Comparison of ENCODE assay signal across 8 cellular contexts in genomic region chr3:149120051-149120972, GRCh38. TPM values are rescaled to one million over a fixed set of nuclear protein-coding genes. Genes with fewer than 3 reads are reported as not detected.
DNase-seq lines count a peak whose midpoint lies in the region; ATAC-seq, FAIRE-seq and TF ChIP-seq lines count a peak whose summit lies in the region.

No MANE protein-coding gene starts in this region.

- ATAC-seq in activated CD8-positive, alpha-beta memory T cell treated with anti-CD3 and anti-CD28 coated beads, Interleukin-2, amount 10 ng/mL, durations not matched to agents 7 days and 5 days: peak; percentile 83
- ATAC-seq in HG02623 (IDR thresholded peaks at IDR 0.05; ENCODE audit: unreplicated experiment) (peak; percentile 57), foreskin keratinocyte (peak; percentile 74)

- POLR2A ChIA-PET in activated CD4-positive, alpha-beta memory T cell treated with anti-CD3 and anti-CD28 coated beads for 36 hours (lab: Charles Lee): no interaction called here

- H3K27ac Mint-ChIP-seq in activated CD8-positive, alpha-beta memory T cell treated with anti-CD3 and anti-CD28 coated beads, Interleukin-2, amount 10 ng/mL, durations not matched to agents 7 days and 5 days: no peak overlapping the region
- no peak overlapping the region for H3K27ac Mint-ChIP-seq in activated CD4-positive, alpha-beta memory T cell treated with anti-CD3 and anti-CD28 coated beads for 36 hours

- no peaks in the 10 kb centered on the region for H3K36me3 Mint-ChIP-seq in activated CD8-positive, alpha-beta memory T cell treated with anti-CD3 and anti-CD28 coated beads, Interleukin-2, amount 10 ng/mL, durations not matched to agents 7 days and 5 days
- H3K36me3 Mint-ChIP-seq in activated CD4-positive, alpha-beta memory T cell treated with anti-CD3 and anti-CD28 coated beads for 36 hours: no peaks in the 10 kb centered on the region

- no peaks in the 10 kb centered on the region for H3K27me3 ChIP-seq in foreskin keratinocyte

- H3K4me1 ChIP-seq in foreskin keratinocyte: no peaks in the 10 kb centered on the region

- H3K27me3 Mint-ChIP-seq in activated CD8-positive, alpha-beta memory T cell treated with anti-CD3 and anti-CD28 coated beads, Interleukin-2, amount 10 ng/mL, durations not matched to agents 7 days and 5 days: peaks cover 2% of the 10 kb centered on the region
- peaks cover 4% of the 10 kb centered on the region for H3K27me3 Mint-ChIP-seq in activated CD4-positive, alpha-beta memory T cell treated with anti-CD3 and anti-CD28 coated beads for 36 hours

- no peak for DNase-seq in activated CD8-positive, alpha-beta memory T cell treated with anti-CD3 and anti-CD28 coated beads, Interleukin-2, amount 10 ng/mL, durations not matched to agents 7 days and 5 days
- no peak for DNase-seq in activated CD8-positive, alpha-beta memory T cell treated with anti-CD3 and anti-CD28 coated beads, Interleukin-2, amount 50 U/mL, for 48 hours
- DNase-seq in NCI-H2081 (lab: John Stamatoyannopoulos, UW): peak; percentile 41 to 73
- DNase-seq in foreskin keratinocyte: peak; percentile 5 to 36
- DNase-seq in pons (ENCODE audit: low spot score): peak; percentile 85
- no peak for DNase-seq in activated CD4-positive, alpha-beta memory T cell treated with anti-CD3 and anti-CD28 coated beads for 36 hours

- peak; percentile 88 for FAIRE-seq in TTC549 (lab: Jason Lieb, UNC)

- peaks cover 5% of the 10 kb centered on the region for H3K4me1 Mint-ChIP-seq in activated CD8-positive, alpha-beta memory T cell treated with anti-CD3 and anti-CD28 coated beads, Interleukin-2, amount 10 ng/mL, durations not matched to agents 7 days and 5 days
- H3K4me1 Mint-ChIP-seq in activated CD4-positive, alpha-beta memory T cell treated with anti-CD3 and anti-CD28 coated beads for 36 hours (ENCODE audit: low read depth): no peaks in the 10 kb centered on the region

- CTCF ChIA-PET in activated CD8-positive, alpha-beta memory T cell treated with anti-CD3 and anti-CD28 coated beads, Interleukin-2, amount 10 ng/mL, durations not matched to agents 7 days and 5 days (lab: Charles Lee): interaction anchor here (0.6 to 6.0 kb wide), 31 partner anchors 9 to 370 kb away, joined by 3 to 113 read pairs (median 4); partner anchors contain the start of gene HPS3
- CTCF ChIA-PET in activated CD4-positive, alpha-beta memory T cell treated with anti-CD3 and anti-CD28 coated beads for 36 hours (lab: Charles Lee): interaction anchor here (0.6 to 3.7 kb wide), 26 partner anchors 10 to 688 kb away, joined by 3 to 107 read pairs (median 4); partner anchors contain the start of genes GYG1, HLTF and HPS3

- no peaks in the 10 kb centered on the region for H3K9me3 Mint-ChIP-seq in activated CD8-positive, alpha-beta memory T cell treated with anti-CD3 and anti-CD28 coated beads, Interleukin-2, amount 10 ng/mL, durations not matched to agents 7 days and 5 days (ENCODE audit: low read depth)
- H3K9me3 Mint-ChIP-seq in activated CD4-positive, alpha-beta memory T cell treated with anti-CD3 and anti-CD28 coated beads for 36 hours: no peaks in the 10 kb centered on the region

- intact Hi-C loops in activated CD4-positive, alpha-beta memory T cell treated with anti-CD3 and anti-CD28 coated beads for 36 hours (cut with micrococcal nuclease): loop anchor here (1.0 to 10.0 kb wide), 3 partner anchors 153 to 256 kb away; partner anchors contain the start of gene CPA3

- H3K27ac ChIP-seq in foreskin keratinocyte: no peak overlapping the region

- H3K4me3 Mint-ChIP-seq in activated CD8-positive, alpha-beta memory T cell treated with anti-CD3 and anti-CD28 coated beads, Interleukin-2, amount 10 ng/mL, durations not matched to agents 7 days and 5 days: no peak overlapping the region
- no peak overlapping the region for H3K4me3 Mint-ChIP-seq in activated CD4-positive, alpha-beta memory T cell treated with anti-CD3 and anti-CD28 coated beads for 36 hours

- TF ChIP-seq CTCF in foreskin keratinocyte (conservative IDR thresholded peaks at IDR 0.05): peak; percentile 76

RNA-seq across cellular contexts. Expression of gene HPS3, which starts 9.1 kb away (rescaled TPM):
- total RNA-seq in activated CD8-positive, alpha-beta memory T cell treated with anti-CD3 and anti-CD28 coated beads, Interleukin-2, amount 10 ng/mL, durations not matched to agents 7 days and 5 days: 10 to 100 TPM; 32.5 to 36.0 TPM
- 11.3 and 12.5 TPM in 2 replicates for total RNA-seq in foreskin keratinocyte
- 7.6 and 9.5 TPM in 2 replicates for polyA plus RNA-seq in foreskin keratinocyte
- 10 to 100 TPM; 23.0 to 25.2 TPM for total RNA-seq in activated CD4-positive, alpha-beta memory T cell treated with anti-CD3 and anti-CD28 coated beads for 36 hours

RNA-seq across cellular contexts. Expression of gene HLTF, which starts 34.0 kb away (rescaled TPM):
- 10 to 100 TPM; 31.3 to 37.7 TPM for total RNA-seq in activated CD8-positive, alpha-beta memory T cell treated with anti-CD3 and anti-CD28 coated beads, Interleukin-2, amount 10 ng/mL, durations not matched to agents 7 days and 5 days
- 15.4 and 21.4 TPM in 2 replicates for total RNA-seq in foreskin keratinocyte
- 3.4 and 3.5 TPM in 2 replicates for polyA plus RNA-seq in foreskin keratinocyte
- 10 to 100 TPM; 22.3 to 25.1 TPM for total RNA-seq in activated CD4-positive, alpha-beta memory T cell treated with anti-CD3 and anti-CD28 coated beads for 36 hours

Comparison
In these comparisons a context has a peak if more than half of its experiments do, and no peak if none do; other contexts are left out.
1. DNase-seq: peak in NCI-H2081 (2 of 2), foreskin keratinocyte (2 of 2) and pons (single experiment); none in activated CD8-positive, alpha-beta memory T cell treated with anti-CD3 and anti-CD28 coated beads, Interleukin-2, amount 10 ng/mL, durations not matched to agents 7 days and 5 days (single experiment), activated CD8-positive, alpha-beta memory T cell treated with anti-CD3 and anti-CD28 coated beads, Interleukin-2, amount 50 U/mL, for 48 hours (single experiment) and activated CD4-positive, alpha-beta memory T cell treated with anti-CD3 and anti-CD28 coated beads for 36 hours (single experiment).
2. Peak in every context shown above with its lines, with median percentiles within 50 percentile points of each other: ATAC-seq.